ENCODE assay signal across 30 cellular contexts in the genomic region with DNA sequence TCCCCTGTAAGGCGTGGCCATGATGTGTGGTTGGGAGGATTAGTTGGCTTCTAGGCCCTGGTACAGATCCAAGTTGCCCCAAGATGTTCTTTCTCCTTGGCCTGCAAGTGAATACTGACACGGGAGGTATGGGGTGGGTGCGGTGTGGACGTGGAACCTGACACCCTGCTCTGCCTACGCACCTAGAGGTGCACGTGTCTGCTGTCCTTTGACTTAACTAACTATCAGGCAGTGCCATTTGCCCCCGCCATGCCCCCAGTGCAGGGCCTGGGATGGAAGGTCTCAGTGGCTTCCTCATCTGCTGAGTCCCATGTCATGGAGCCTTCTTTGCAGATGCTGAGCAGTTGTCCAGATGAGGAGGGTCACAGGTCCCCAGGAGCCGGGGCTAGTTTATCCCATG.
"Had no signal": no experiment of that assay in that cellular context is flagged by ENCODE, and none has a peak within 500 bp of the region (broad histone marks: within the 10 kb centered on the region; RNA-seq: fewer than 3 reads in every experiment).

No MANE protein-coding gene starts in this region.

- H3K27ac ChIP-seq: ascending aorta, breast epithelium, cardiac muscle cell, coronary artery, VCaP had no signal

- H3K4me1 Mint-ChIP-seq: activated CD4-positive, alpha-beta memory T cell treated with anti-CD3 and anti-CD28 coated beads, Interleukin-2, amount 10 ng/mL, durations not matched to agents 7 days and 5 days; activated CD4-positive, alpha-beta T cell treated with anti-CD3 and anti-CD28 coated beads, Interleukin-2, amount 10 ng/mL, durations not matched to agents 7 days and 5 days; activated naive CD4-positive, alpha-beta T cell treated with anti-CD3 and anti-CD28 coated beads, Interleukin-2, amount 10 ng/mL, durations not matched to agents 7 days and 5 days; activated naive CD8-positive, alpha-beta T cell treated with anti-CD3 and anti-CD28 coated beads, Interleukin-2, amount 10 ng/mL, durations not matched to agents 7 days and 5 days; endodermal cell; WTC11 had no signal

- H3K36me3 ChIP-seq: ascending aorta, breast epithelium, cardiac muscle cell had no signal

- H3K27me3 ChIP-seq: ascending aorta, breast epithelium, cardiac muscle cell, dorsolateral prefrontal cortex had no signal

- ATAC-seq: activated naive CD4-positive, alpha-beta T cell treated with anti-CD3 and anti-CD28 coated beads, Interleukin-2, amount 50 U/mL, for 72 hours; activated T-cell treated with anti-CD3 and anti-CD28 coated beads, Interleukin-2, amount 50 U/mL, for 72 hours; WTC11 had no signal

- H3K4me1 ChIP-seq: ascending aorta, breast epithelium had no signal

- H3K36me3 Mint-ChIP-seq: activated naive CD4-positive, alpha-beta T cell treated with anti-CD3 and anti-CD28 coated beads, Interleukin-2, amount 10 ng/mL, durations not matched to agents 7 days and 5 days; activated naive CD4-positive, alpha-beta T cell treated with anti-CD3 and anti-CD28 coated beads, Interleukin-2, amount 50 U/mL, for 72 hours; activated naive CD8-positive, alpha-beta T cell treated with anti-CD3 and anti-CD28 coated beads, Interleukin-2, amount 10 ng/mL, durations not matched to agents 7 days and 5 days had no signal

- DNase-seq: activated CD4-positive, alpha-beta memory T cell treated with anti-CD3 and anti-CD28 coated beads, Interleukin-2, amount 10 ng/mL, durations not matched to agents 7 days and 5 days; activated CD4-positive, alpha-beta T cell treated with anti-CD3 and anti-CD28 coated beads for 1 hour; activated CD4-positive, alpha-beta T cell treated with anti-CD3 and anti-CD28 coated beads for 4 hours; activated CD4-positive, alpha-beta T cell treated with anti-CD3 and anti-CD28 coated beads, Interleukin-2, amount 10 ng/mL, durations not matched to agents 7 days and 5 days; activated CD4-positive, alpha-beta T cell treated with anti-CD3 and anti-CD28 coated beads, Interleukin-2, amount 50 U/mL, for 4 hours; activated CD8-positive, alpha-beta memory T cell treated with anti-CD3 and anti-CD28 coated beads, Interleukin-2, amount 50 U/mL, for 48 hours; activated gamma-delta T cell; activated naive CD4-positive, alpha-beta T cell; activated naive CD4-positive, alpha-beta T cell treated with anti-CD3 and anti-CD28 coated beads, Interleukin-2, amount 10 ng/mL, durations not matched to agents 7 days and 5 days; activated naive CD8-positive, alpha-beta T cell treated with anti-CD3 and anti-CD28 coated beads, Interleukin-2, amount 10 ng/mL, durations not matched to agents 7 days and 5 days; activated T-cell treated with anti-CD3 and anti-CD28 coated beads for 4 hours; activated T-cell treated with anti-CD3 and anti-CD28 coated beads, Interleukin-2, amount 50 U/mL, for 24 hours; activated T-cell treated with anti-CD3 and anti-CD28 coated beads, Interleukin-2, amount 50 U/mL, for 72 hours; central memory CD4-positive, alpha-beta T cell; cerebellar nuclear complex; effector memory CD4-positive, alpha-beta T cell; endodermal cell; foreskin fibroblast; T-helper 2 cell had no signal

- H3K4me3 Mint-ChIP-seq: activated CD4-positive, alpha-beta memory T cell treated with anti-CD3 and anti-CD28 coated beads, Interleukin-2, amount 10 ng/mL, durations not matched to agents 7 days and 5 days; activated CD4-positive, alpha-beta T cell treated with anti-CD3 and anti-CD28 coated beads, Interleukin-2, amount 10 ng/mL, durations not matched to agents 7 days and 5 days; activated naive CD4-positive, alpha-beta T cell treated with anti-CD3 and anti-CD28 coated beads, Interleukin-2, amount 10 ng/mL, durations not matched to agents 7 days and 5 days; activated naive CD8-positive, alpha-beta T cell treated with anti-CD3 and anti-CD28 coated beads, Interleukin-2, amount 10 ng/mL, durations not matched to agents 7 days and 5 days; activated T-cell treated with anti-CD3 and anti-CD28 coated beads, Interleukin-2, amount 50 U/mL, for 24 hours; activated T-cell treated with anti-CD3 and anti-CD28 coated beads, Interleukin-2, amount 50 U/mL, for 72 hours; brain; dendritic cell treated with granulocyte-macrophage colony-stimulating factor and Interleukin-4, amounts not matched to agents 40 ng/mL and 50 ng/mL, for 4 days; endodermal cell; WTC11 had no signal

- FAIRE-seq: frontal cortex had no signal

- H3K27ac Mint-ChIP-seq: activated CD4-positive, alpha-beta memory T cell treated with anti-CD3 and anti-CD28 coated beads, Interleukin-2, amount 10 ng/mL, durations not matched to agents 7 days and 5 days; activated CD4-positive, alpha-beta T cell treated with anti-CD3 and anti-CD28 coated beads, Interleukin-2, amount 10 ng/mL, durations not matched to agents 7 days and 5 days; activated naive CD4-positive, alpha-beta T cell treated with anti-CD3 and anti-CD28 coated beads, Interleukin-2, amount 10 ng/mL, durations not matched to agents 7 days and 5 days; activated naive CD4-positive, alpha-beta T cell treated with anti-CD3 and anti-CD28 coated beads, Interleukin-2, amount 50 U/mL, for 72 hours; activated naive CD8-positive, alpha-beta T cell treated with anti-CD3 and anti-CD28 coated beads, Interleukin-2, amount 10 ng/mL, durations not matched to agents 7 days and 5 days; activated T-cell treated with anti-CD3 and anti-CD28 coated beads, Interleukin-2, amount 50 U/mL, for 24 hours; activated T-cell treated with anti-CD3 and anti-CD28 coated beads, Interleukin-2, amount 50 U/mL, for 72 hours; brain; dendritic cell treated with granulocyte-macrophage colony-stimulating factor and Interleukin-4, amounts not matched to agents 40 ng/mL and 50 ng/mL, for 4 days; endodermal cell; WTC11 had no signal

- H3K27me3 Mint-ChIP-seq: activated CD4-positive, alpha-beta memory T cell treated with anti-CD3 and anti-CD28 coated beads, Interleukin-2, amount 10 ng/mL, durations not matched to agents 7 days and 5 days; activated naive CD8-positive, alpha-beta T cell treated with anti-CD3 and anti-CD28 coated beads, Interleukin-2, amount 10 ng/mL, durations not matched to agents 7 days and 5 days; activated T-cell treated with anti-CD3 and anti-CD28 coated beads, Interleukin-2, amount 50 U/mL, for 24 hours had no signal

- H3K4me3 ChIP-seq: ascending aorta, breast epithelium, cardiac muscle cell, coronary artery, dorsolateral prefrontal cortex had no signal
